1 cellular context compared by ENCODE assay signal in the genomic region with DNA sequence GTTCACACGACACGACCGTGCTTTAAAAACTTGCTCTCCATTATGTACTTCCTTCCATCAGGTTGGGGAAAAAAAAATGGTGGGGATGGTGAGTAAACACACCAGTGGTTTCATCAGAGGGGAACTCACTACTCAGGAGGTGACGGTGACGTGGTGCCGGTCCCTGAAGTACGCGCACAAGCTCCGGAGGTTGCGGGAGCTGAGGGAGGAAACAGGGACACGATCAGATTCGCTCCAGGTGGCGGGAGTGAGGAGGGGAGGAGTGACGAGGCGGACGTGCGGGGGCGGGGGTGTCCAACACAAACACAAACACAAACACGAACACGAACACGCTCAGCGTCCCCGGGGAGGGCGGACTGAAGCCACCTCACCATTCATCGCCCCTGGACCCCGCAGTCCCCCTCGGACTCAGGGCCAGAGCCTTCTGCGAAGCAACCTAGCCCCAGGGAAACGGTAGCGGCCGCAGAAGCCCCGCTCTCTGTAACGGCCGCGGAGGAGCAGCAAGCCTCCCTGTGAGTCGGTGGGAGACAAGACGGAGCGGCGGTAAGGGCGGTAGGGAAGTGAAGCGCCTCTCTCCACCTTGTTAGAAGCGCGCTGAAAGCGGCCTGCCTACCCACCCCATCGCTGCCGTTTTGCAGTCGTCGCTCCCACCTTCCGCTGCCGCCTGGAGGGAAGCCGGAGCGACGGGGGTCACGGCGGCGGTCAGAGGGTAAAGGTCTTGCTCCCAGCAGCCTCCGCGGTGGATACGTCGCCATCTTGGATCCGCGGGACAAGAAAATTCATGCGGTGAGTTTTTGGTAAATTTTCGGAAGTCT.
TF ChIP-seq lines count a peak whose summit lies in the region.

TSS of gene CNOT2 (plus strand) at position 739 of the 815 bp plus-strand sequence. CDS start 34,794 bp downstream, outside the sequence.

TF ChIP-seq in WTC11, 78 proteins besides CTCF, POLR2A, EP300 and RAD21 (continued from another document):
- TF ChIP-seq, protein P1, sequence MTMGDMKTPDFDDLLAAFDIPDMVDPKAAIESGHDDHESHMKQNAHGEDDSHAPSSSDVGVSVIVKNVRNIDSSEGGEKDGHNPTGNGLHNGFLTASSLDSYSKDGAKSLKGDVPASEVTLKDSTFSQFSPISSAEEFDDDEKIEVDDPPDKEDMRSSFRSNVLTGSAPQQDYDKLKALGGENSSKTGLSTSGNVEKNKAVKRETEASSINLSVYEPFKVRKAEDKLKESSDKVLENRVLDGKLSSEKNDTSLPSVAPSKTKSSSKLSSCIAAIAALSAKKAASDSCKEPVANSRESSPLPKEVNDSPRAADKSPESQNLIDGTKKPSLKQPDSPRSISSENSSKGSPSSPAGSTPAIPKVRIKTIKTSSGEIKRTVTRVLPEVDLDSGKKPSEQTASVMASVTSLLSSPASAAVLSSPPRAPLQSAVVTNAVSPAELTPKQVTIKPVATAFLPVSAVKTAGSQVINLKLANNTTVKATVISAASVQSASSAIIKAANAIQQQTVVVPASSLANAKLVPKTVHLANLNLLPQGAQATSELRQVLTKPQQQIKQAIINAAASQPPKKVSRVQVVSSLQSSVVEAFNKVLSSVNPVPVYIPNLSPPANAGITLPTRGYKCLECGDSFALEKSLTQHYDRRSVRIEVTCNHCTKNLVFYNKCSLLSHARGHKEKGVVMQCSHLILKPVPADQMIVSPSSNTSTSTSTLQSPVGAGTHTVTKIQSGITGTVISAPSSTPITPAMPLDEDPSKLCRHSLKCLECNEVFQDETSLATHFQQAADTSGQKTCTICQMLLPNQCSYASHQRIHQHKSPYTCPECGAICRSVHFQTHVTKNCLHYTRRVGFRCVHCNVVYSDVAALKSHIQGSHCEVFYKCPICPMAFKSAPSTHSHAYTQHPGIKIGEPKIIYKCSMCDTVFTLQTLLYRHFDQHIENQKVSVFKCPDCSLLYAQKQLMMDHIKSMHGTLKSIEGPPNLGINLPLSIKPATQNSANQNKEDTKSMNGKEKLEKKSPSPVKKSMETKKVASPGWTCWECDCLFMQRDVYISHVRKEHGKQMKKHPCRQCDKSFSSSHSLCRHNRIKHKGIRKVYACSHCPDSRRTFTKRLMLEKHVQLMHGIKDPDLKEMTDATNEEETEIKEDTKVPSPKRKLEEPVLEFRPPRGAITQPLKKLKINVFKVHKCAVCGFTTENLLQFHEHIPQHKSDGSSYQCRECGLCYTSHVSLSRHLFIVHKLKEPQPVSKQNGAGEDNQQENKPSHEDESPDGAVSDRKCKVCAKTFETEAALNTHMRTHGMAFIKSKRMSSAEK (CRISPR knock-in tag; IDR thresholded peaks at IDR 0.05; ENCODE audit: borderline replicate concordance) = peak; percentile 79; the same call in 1 of the 2 replicates
- TF ChIP-seq KAT7 (CRISPR knock-in tag; IDR thresholded peaks at IDR 0.05; ENCODE audit: borderline replicate concordance) (0 out of 2 replicates have a peak, but pooled peaks have one; percentile 96), NFATC4 (CRISPR knock-in tag; IDR thresholded peaks at IDR 0.05) (no peak), E2F5 (CRISPR knock-in tag; IDR thresholded peaks at IDR 0.05) (no peak), ATF3 (CRISPR knock-in tag; conservative IDR thresholded peaks at IDR 0.05) (no peak), ZNF416 (CRISPR knock-in tag; IDR thresholded peaks at IDR 0.05) (no peak), GRHL2 (CRISPR knock-in tag; IDR thresholded peaks at IDR 0.05; ENCODE audit: insufficient replicate concordance, severe bottlenecking) (no peak), ZNF317 (CRISPR knock-in tag; IDR thresholded peaks at IDR 0.05; ENCODE audit: borderline replicate concordance, low read depth) (no peak), E2F4 (CRISPR knock-in tag; IDR thresholded peaks at IDR 0.05; ENCODE audit: borderline replicate concordance, low read depth) (no peak), MXD4 (CRISPR knock-in tag; IDR thresholded peaks at IDR 0.05; ENCODE audit: borderline replicate concordance) (no peak)
- TF ChIP-seq, protein P2, sequence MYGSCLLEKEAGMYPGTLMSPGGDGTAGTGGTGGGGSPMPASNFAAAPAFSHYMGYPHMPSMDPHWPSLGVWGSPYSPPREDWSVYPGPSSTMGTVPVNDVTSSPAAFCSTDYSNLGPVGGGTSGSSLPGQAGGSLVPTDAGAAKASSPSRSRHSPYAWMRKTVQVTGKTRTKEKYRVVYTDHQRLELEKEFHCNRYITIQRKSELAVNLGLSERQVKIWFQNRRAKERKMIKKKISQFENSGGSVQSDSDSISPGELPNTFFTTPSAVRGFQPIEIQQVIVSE (CRISPR knock-in tag; IDR thresholded peaks at IDR 0.05; ENCODE audit: borderline replicate concordance) = no peak
